Comparison of ENCODE assay signal across 8 cellular contexts in genomic region chr5:14156611-14157493, GRCh38. TPM values are rescaled to one million over a fixed set of nuclear protein-coding genes. Genes with fewer than 3 reads are reported as not detected.
DNase-seq lines count a peak whose midpoint lies in the region; ATAC-seq and TF ChIP-seq lines count a peak whose summit lies in the region.

No MANE protein-coding gene starts in this region.

- H3K4me1 Mint-ChIP-seq in Calu3 (ENCODE audit: low read depth, unreplicated experiment): peaks cover 25% of the 10 kb centered on the region

- peaks cover 8% of the 10 kb centered on the region for H3K36me3 Mint-ChIP-seq in Calu3 (ENCODE audit: insufficient read depth, unreplicated experiment)

- 31% methylated on average over 9 of the region's 9 CpGs for WGBS in suprapubic skin

- H3K27ac ChIP-seq in RWPE1: peak overlapping the region; percentile 80
- H3K27ac ChIP-seq in suprapubic skin: peak overlapping the region; percentile 51

- H3K9me3 ChIP-seq in suprapubic skin: no peaks in the 10 kb centered on the region

- peak; percentile 49 for ATAC-seq in HG03520 (IDR thresholded peaks at IDR 0.05; ENCODE audit: unreplicated experiment)

- peaks cover 49% of the 10 kb centered on the region for H3K4me1 ChIP-seq in suprapubic skin

- H3K36me3 ChIP-seq in suprapubic skin: no peaks in the 10 kb centered on the region

- no peak for TF ChIP-seq EP300 in suprapubic skin (IDR thresholded peaks at IDR 0.05)

- H3K4me3 Mint-ChIP-seq in Calu3 (ENCODE audit: low read depth, unreplicated experiment): no peak overlapping the region

- intact Hi-C loops in Calu3 (cut with micrococcal nuclease; ENCODE audit: unreplicated experiment): loop anchor here (5.0 kb wide), 2 partner anchors 35 to 55 kb away; no protein-coding TSS in a partner anchor

- POLR2A ChIA-PET in RWPE1 (lab: Yijun Ruan, JAX; ENCODE audit: low non-redundant PET): no interaction called here

- peaks cover 3% of the 10 kb centered on the region for H3K9me3 Mint-ChIP-seq in Calu3 (ENCODE audit: low read depth, unreplicated experiment)

- H3K27me3 ChIP-seq in suprapubic skin: no peaks in the 10 kb centered on the region

- no peak for TF ChIP-seq POLR2A in suprapubic skin (IDR thresholded peaks at IDR 0.05)

- BruUV-seq in Calu3 (replicated peaks; lab: Mats Ljungman, UMichigan): TSS peak; percentile 49

- peak; percentile 57 for DNase-seq in Calu3
- peak; percentile 64 for DNase-seq in GM20000 (ENCODE audit: low spot score)
- DNase-seq in RWPE1 (ENCODE audit: low spot score): peak; percentile 93
- peak; percentile 95 for DNase-seq in glomerular visceral epithelial cell (ENCODE audit: extremely low spot score)
- DNase-seq in suprapubic skin (ENCODE audit: low spot score in 2 of 2): no peak
- no peak for DNase-seq in epidermal melanocyte (ENCODE audit: insufficient read length, low spot score)
- no peak for DNase-seq in NCI-H1105 (lab: John Stamatoyannopoulos, UW)

- H3K27ac Mint-ChIP-seq in Calu3 (ENCODE audit: unreplicated experiment): no peak overlapping the region

- TF ChIP-seq CTCF in Calu3 (IDR thresholded peaks at IDR 0.05; ENCODE audit: unreplicated experiment) (no peak), GM20000 (IDR thresholded peaks at IDR 0.05; ENCODE audit: extremely low read depth, missing control alignments) (no peak), RWPE1 (conservative IDR thresholded peaks at IDR 0.05; ENCODE audit: low read depth) (no peak), suprapubic skin (IDR thresholded peaks at IDR 0.05) (no peak)

- H3K27me3 Mint-ChIP-seq in Calu3 (ENCODE audit: unreplicated experiment): no peaks in the 10 kb centered on the region

- H3K4me3 ChIP-seq in suprapubic skin: peak overlapping the region; percentile 6

- CTCF ChIA-PET in Calu3 (lab: Charles Lee) (interaction anchor here (0.5 to 2.4 kb wide), 10 partner anchors 8 to 113 kb away, joined by 3 to 8 read pairs (median 4); no protein-coding TSS in a partner anchor), RWPE1 (lab: Yijun Ruan, JAX) (interaction anchor here (0.5 to 1.1 kb wide), 3 partner anchors 13 to 113 kb away, joined by 3 to 4 read pairs (median 4); no protein-coding TSS in a partner anchor)

RNA-seq across cellular contexts. Expression of gene TRIO, which starts 13.7 kb away (rescaled TPM):
- total RNA-seq in Calu3 (2022) (150 and 183 TPM in 2 replicates), suprapubic skin (100 to 1,000 TPM in 1 of 4 donors, 10 to 100 TPM in 3; 62.7 to 159 (median 70.4) TPM)

Comparison
In these comparisons a context has a peak if more than half of its experiments do, and no peak if none do; other contexts are left out.
1. DNase-seq: peak in Calu3 (single experiment), GM20000 (single experiment), RWPE1 (single experiment) and glomerular visceral epithelial cell (single experiment); none in suprapubic skin (0 of 2), epidermal melanocyte (single experiment) and NCI-H1105 (single experiment).